ENCODE assay signal across 8 cellular contexts in genomic region chr2:127886593-127886935, GRCh38. TPM values are rescaled to one million over a fixed set of nuclear protein-coding genes. Genes with fewer than 3 reads are reported as not detected.
DNase-seq lines count a peak whose midpoint lies in the region; ATAC-seq and TF ChIP-seq lines count a peak whose summit lies in the region.
"Not testable (repeated sequence)": the region's sequence is repeated elsewhere in the genome, so short reads cannot be mapped to it uniquely, and the experiment has no call there.

No MANE protein-coding gene starts in this region.

- peaks cover 20 to 36% (median 29%) of the 10 kb centered on the region in 3 donors for H3K4me1 Mint-ChIP-seq in naive B cell

- peaks cover 18% of the 10 kb centered on the region for H3K36me3 ChIP-seq in SJCRH30

- H3K27me3 ChIP-seq in SJCRH30, result not testable (repeated sequence)

- peak; percentile 19 for DNase-seq in EL
- peak in 1 of 2 experiments; percentile 25 for DNase-seq in SJCRH30
- DNase-seq in astrocyte of the spinal cord (ENCODE audit: low read depth, low spot score), result peak; percentile 1
- not testable (repeated sequence) for DNase-seq in Right ventricle myocardium superior, naive B cell
- peak in 9 of 49 donors; percentile 38 to 81 (median 69) for DNase-seq in substantia nigra (lab: John Stamatoyannopoulos, UW)

- peak overlapping the region; percentile 83 to 93 (median 91) for H3K4me3 Mint-ChIP-seq in naive B cell

- not testable (repeated sequence) for H3K9me3 ChIP-seq in SJCRH30 (replicated peaks)

- H3K9me3 Mint-ChIP-seq in naive B cell, result not testable (repeated sequence)

- in situ Hi-C loops in astrocyte of the spinal cord (cut with HindIII; ENCODE audit: low sequenced_read_pairs), result not testable (repeated sequence)

- not testable (repeated sequence) for H3K27me3 Mint-ChIP-seq in naive B cell

- H3K4me3 ChIP-seq in SJCRH30 (peak overlapping the region; percentile 92), astrocyte of the spinal cord (ENCODE audit: low read depth, low read length) (peak overlapping the region; percentile 57)

- intact Hi-C loops in Right ventricle myocardium superior (cut with DNase I), result not testable (repeated sequence)

- H3K27ac Mint-ChIP-seq in naive B cell, result peak overlapping the region; percentile 38 to 94 (median 82)

- not testable (repeated sequence) for TF ChIP-seq CTCF in astrocyte of the spinal cord (IDR thresholded peaks at IDR 0.05; ENCODE audit: low read depth, low read length)

- H3K36me3 Mint-ChIP-seq in naive B cell, result not testable (repeated sequence)

- H3K4me1 ChIP-seq in SJCRH30, result not testable (repeated sequence)

- ATAC-seq in GM21576 (IDR thresholded peaks at IDR 0.05; ENCODE audit: unreplicated experiment), result peak; percentile 29
- peak; percentile 33 for ATAC-seq in HG03196 (IDR thresholded peaks at IDR 0.05; ENCODE audit: unreplicated experiment)
- peak; percentile 63 for ATAC-seq in Right ventricle myocardium superior (ENCODE audit: poor library complexity)
- ATAC-seq in naive B cell (ENCODE audit: low read depth in 2 of 2), result peak; percentile 19 to 25

- H3K27ac ChIP-seq in SJCRH30 (peak overlapping the region; percentile 65), substantia nigra (ENCODE audit: low read depth, low read length, poor library complexity, severe bottlenecking) (peak overlapping the region; percentile 75)

RNA-seq across cellular contexts. Expression of gene AMMECR1L, which starts 0.8 kb away (rescaled TPM):
- 17.3 and 17.6 TPM in 2 replicates for total RNA-seq in SJCRH30 (2014; rRNA removed; shearing (Covaris generic))
- 9.7 TPM for total RNA-seq in Right ventricle myocardium superior
- 1 to 10 TPM; 3.7 to 9.9 (median 7.4) TPM for polyA plus RNA-seq in naive B cell (ENCODE audit: low read depth in 6 of 6)

RNA-seq across cellular contexts. Expression of gene POLR2D, which starts 28.6 kb away (rescaled TPM):
- 74.4 and 74.8 TPM in 2 replicates for total RNA-seq in SJCRH30 (2014; rRNA removed; shearing (Covaris generic))
- 18.5 TPM for total RNA-seq in Right ventricle myocardium superior
- 10 to 100 TPM; 15.9 to 45.1 (median 37.1) TPM for polyA plus RNA-seq in naive B cell (ENCODE audit: low read depth in 6 of 6)
